Comparison of ENCODE assay signal across 8 cellular contexts in the genomic region with DNA sequence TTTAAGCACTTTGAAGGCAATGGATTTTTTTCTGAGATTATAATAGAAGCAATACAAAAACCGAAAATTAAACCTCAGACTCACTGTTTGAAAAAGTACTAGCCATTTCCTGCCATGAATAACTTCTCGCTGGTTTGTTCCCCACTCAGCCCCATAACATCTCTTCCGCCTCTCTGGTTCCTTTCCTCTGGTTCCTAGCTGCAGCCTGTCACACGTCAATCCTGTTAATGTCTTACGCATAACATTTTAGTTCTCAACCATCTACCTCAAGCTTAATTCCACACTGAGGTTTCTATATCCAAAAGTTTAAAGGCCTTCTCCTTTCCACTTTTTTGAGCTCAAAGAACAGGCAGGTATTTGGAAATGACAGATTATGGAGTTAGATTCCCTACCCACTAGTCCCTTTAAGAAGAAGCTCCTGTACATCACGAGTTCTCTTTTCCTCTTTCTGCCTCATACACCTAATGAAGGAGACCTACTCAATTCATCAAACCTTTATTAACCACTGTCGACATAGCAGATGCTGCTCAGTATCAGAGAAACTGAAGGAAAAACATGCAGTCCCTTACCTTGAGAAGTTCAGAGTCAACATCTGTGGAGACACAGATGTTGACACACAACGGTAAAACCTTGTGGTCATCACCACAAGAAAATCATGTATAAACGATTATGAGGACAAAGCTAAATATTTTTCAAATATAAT.
DNase-seq lines count a peak whose midpoint lies in the region; ATAC-seq and TF ChIP-seq lines count a peak whose summit lies in the region.

No MANE protein-coding gene starts in this region.

- no peaks in the 10 kb centered on the region for H3K27me3 Mint-ChIP-seq in CD8-positive, alpha-beta T cell (ENCODE audit: low read depth)

- peaks cover 59% of the 10 kb centered on the region for H3K4me1 Mint-ChIP-seq in CD8-positive, alpha-beta T cell (ENCODE audit: low read depth)

- CTCF ChIA-PET in CD8-positive, alpha-beta T cell (lab: Charles Lee), result interaction anchor here (0.7 to 1.9 kb wide), 8 partner anchors 9 to 253 kb away, joined by 3 to 12 read pairs (median 4); no protein-coding TSS in a partner anchor

- DNase-seq in CD8-positive, alpha-beta T cell, result peak in 6 of 7 experiments; percentile 12 to 75 (median 52)
- DNase-seq in effector CD4-positive, alpha-beta T cell, result peak; percentile 44
- no peak for DNase-seq in NCI-H2171 treated with DMSO at 0.1 percent for 48 hours (lab: John Stamatoyannopoulos, UW)
- DNase-seq in esophagus muscularis mucosa (ENCODE audit: extremely low spot score), result no peak
- DNase-seq in NCI-H187 treated with DMSO at 0.1 percent for 48 hours (lab: John Stamatoyannopoulos, UW), result no peak

- TF ChIP-seq EP300 in esophagus muscularis mucosa (IDR thresholded peaks at IDR 0.05), result no peak

- H3K9me3 Mint-ChIP-seq in CD8-positive, alpha-beta T cell, result peaks cover 2% of the 10 kb centered on the region

- no peak for TF ChIP-seq CTCF in CD8-positive, alpha-beta T cell (IDR thresholded peaks at IDR 0.05)
- TF ChIP-seq CTCF in esophagus muscularis mucosa (IDR thresholded peaks at IDR 0.05), result no peak

- ATAC-seq in CD8-positive, alpha-beta T cell, result peak; percentile 91
- ATAC-seq in GM21423 (IDR thresholded peaks at IDR 0.05; ENCODE audit: unreplicated experiment) (peak; percentile 61), HG03565 (IDR thresholded peaks at IDR 0.05; ENCODE audit: unreplicated experiment) (peak; percentile 32), GM21360 (IDR thresholded peaks at IDR 0.05; ENCODE audit: unreplicated experiment) (no peak)

- peak overlapping the region; percentile 90 for H3K27ac Mint-ChIP-seq in CD8-positive, alpha-beta T cell

- POLR2A ChIA-PET in CD8-positive, alpha-beta T cell (lab: Charles Lee), result interaction anchor here (0.7 to 2.7 kb wide), 7 partner anchors 9 to 244 kb away, joined by 3 to 23 read pairs (median 5); partner anchors contain the start of gene PTGER4

- intact Hi-C loops in CD8-positive, alpha-beta T cell (cut with DNase I, micrococcal nuclease), result loop anchor here (1.0 to 10.0 kb wide), 4 partner anchors 26 to 398 kb away; partner anchors contain the start of gene RPL37 (in 1 of the 2)
- intact Hi-C loops in esophagus muscularis mucosa (cut with DNase I), result no loop called here

- peak overlapping the region; percentile 63 for H3K4me3 Mint-ChIP-seq in CD8-positive, alpha-beta T cell

- WGBS in esophagus muscularis mucosa, result 75% methylated on average over 9 of the region's 9 CpGs

- no peaks in the 10 kb centered on the region for H3K36me3 Mint-ChIP-seq in CD8-positive, alpha-beta T cell

- H3K27me3 ChIP-seq in CD8-positive, alpha-beta T cell (ENCODE audit: insufficient read depth, low read length), result no peaks in the 10 kb centered on the region
- no peaks in the 10 kb centered on the region for H3K27me3 ChIP-seq in esophagus muscularis mucosa

- peak overlapping the region; percentile 51 for H3K27ac ChIP-seq in CD8-positive, alpha-beta T cell (ENCODE audit: low read depth, low read length)
- no peak overlapping the region for H3K27ac ChIP-seq in esophagus muscularis mucosa (replicated peaks in 1 of 4)

- H3K4me1 ChIP-seq in CD8-positive, alpha-beta T cell (ENCODE audit: insufficient read depth, low read length), result peaks cover 33% of the 10 kb centered on the region
- H3K4me1 ChIP-seq in esophagus muscularis mucosa, result no peaks in the 10 kb centered on the region

- H3K9me3 ChIP-seq in CD8-positive, alpha-beta T cell (ENCODE audit: low read length), result no peaks in the 10 kb centered on the region
- no peaks in the 10 kb centered on the region for H3K9me3 ChIP-seq in esophagus muscularis mucosa

- no peaks in the 10 kb centered on the region for H3K36me3 ChIP-seq in CD8-positive, alpha-beta T cell (ENCODE audit: insufficient read depth, low read length)
- H3K36me3 ChIP-seq in esophagus muscularis mucosa, result no peaks in the 10 kb centered on the region

- peak overlapping the region; percentile 23 for H3K4me3 ChIP-seq in CD8-positive, alpha-beta T cell (ENCODE audit: low read depth, low read length)
- H3K4me3 ChIP-seq in esophagus muscularis mucosa, result no peak overlapping the region

- no peak for TF ChIP-seq POLR2A in esophagus muscularis mucosa (IDR thresholded peaks at IDR 0.05; ENCODE audit: low read depth)

Comparison
In these comparisons a context has a peak if more than half of its experiments do, and no peak if none do; other contexts are left out.
1. DNase-seq: peak in CD8-positive, alpha-beta T cell (6 of 7) and effector CD4-positive, alpha-beta T cell (single experiment); none in NCI-H2171 treated with DMSO at 0.1 percent for 48 hours (single experiment), esophagus muscularis mucosa (single experiment) and NCI-H187 treated with DMSO at 0.1 percent for 48 hours (single experiment).